In genomic region chr10:29063806-29064644, GRCh38 we compare ENCODE assay signal across 18 cellular contexts.
DNase-seq lines count a peak whose midpoint lies in the region; ATAC-seq, FAIRE-seq and TF ChIP-seq lines count a peak whose summit lies in the region.
"Had no signal": no experiment of that assay in that cellular context is flagged by ENCODE, and none has a peak within 500 bp of the region (broad histone marks: within the 10 kb centered on the region; RNA-seq: fewer than 3 reads in every experiment).

No MANE protein-coding gene starts in this region.

- H3K27me3 ChIP-seq in PC-9 (ENCODE audit: insufficient read depth, low read depth) = no peaks in the 10 kb centered on the region
- H3K27me3 ChIP-seq in H1 (replicated peaks in 1 of 4; ENCODE audit: control insufficient read depth in 3 of 4, extremely low read depth in 1 of 4, insufficient read depth in 3 of 4, low read length in 3 of 4) = no peaks in the 10 kb centered on the region
- H3K27me3 ChIP-seq: Peyer's patch had no signal

- FAIRE-seq in H1 (lab: Jason Lieb, UNC) = no peak
- FAIRE-seq: H54 had no signal

- no peak for TF ChIP-seq RAD21 in H1 (IDR thresholded peaks at IDR 0.05 in 1 of 2, conservative IDR thresholded peaks at IDR 0.05 in 1 of 2; ENCODE audit: low read depth in 2 of 2, low read length in 2 of 2)

- ATAC-seq in omental fat pad (ENCODE audit: low FRiP score) (peak; percentile 79), HG03175 (IDR thresholded peaks at IDR 0.05; ENCODE audit: unreplicated experiment) (no peak), HG03095 (IDR thresholded peaks at IDR 0.05; ENCODE audit: unreplicated experiment) (no peak)
- ATAC-seq: CD8-positive, alpha-beta T cell had no signal

- H2BK5ac ChIP-seq in H1 (ENCODE audit: low read depth, low read length) = no peak overlapping the region

- no peaks in the 10 kb centered on the region for H3K36me3 ChIP-seq in PC-9 (ENCODE audit: low read depth)
- H3K36me3 ChIP-seq in H1 (ENCODE audit: control insufficient read depth in 2 of 4, insufficient read depth in 4 of 4, low read length in 3 of 4) = no peaks in the 10 kb centered on the region
- H3K36me3 ChIP-seq: esophagus muscularis mucosa, Peyer's patch had no signal

- CTCF ChIA-PET in PC-9 (lab: Charles Lee) (no interaction called here), H1 (lab: Charles Lee; ENCODE audit: partially characterized antibody) (interaction anchor here (0.6 to 1.3 kb wide), 2 partner anchors 15 to 229 kb away, joined by 3 to 4 read pairs; no protein-coding TSS in a partner anchor)

- no peak overlapping the region for H3K9ac ChIP-seq in H1 (replicated peaks in 1 of 4; ENCODE audit: extremely low read depth in 1 of 4, low read depth in 3 of 4, low read length in 3 of 4)

- peaks cover 16% of the 10 kb centered on the region for H3F3A ChIP-seq in PC-9 (ENCODE audit: insufficient read depth, low read depth)

- no peak overlapping the region for H2AK5ac ChIP-seq in H1 (ENCODE audit: low read depth, low read length)

- no peaks in the 10 kb centered on the region for H3K9me2 ChIP-seq in PC-9 (ENCODE audit: insufficient read depth)

- no peak overlapping the region for H3K23ac ChIP-seq in H1 (ENCODE audit: insufficient read length)

- H3K56ac ChIP-seq in H1 (replicated peaks; ENCODE audit: insufficient read length, low read depth, low read length) = no peak overlapping the region

- no peak overlapping the region for H4K5ac ChIP-seq in H1 (ENCODE audit: insufficient read length, low read depth, low read length)

- BruUV-seq in PC-9 (replicated peaks; lab: Mats Ljungman, UMichigan) = no TSS peak

- no peaks in the 10 kb centered on the region for H3K79me1 ChIP-seq in H1 (ENCODE audit: low read depth, low read length)

- H3K27ac ChIP-seq in PC-9 = peak overlapping the region; percentile 83
- no peak overlapping the region for H3K27ac ChIP-seq in H1 (ENCODE audit: low read depth, low read length)
- H3K27ac ChIP-seq: esophagus muscularis mucosa, Peyer's patch had no signal

- no peak overlapping the region for H2BK20ac ChIP-seq in H1 (ENCODE audit: low read length)

- TF ChIP-seq EP300 in H1 (IDR thresholded peaks at IDR 0.05; ENCODE audit: borderline replicate concordance in 1 of 2, low read depth in 2 of 2, low read length in 2 of 2) = no peak

- no peak overlapping the region for H3K14ac ChIP-seq in H1 (ENCODE audit: insufficient read length)

- H2AFZ ChIP-seq in PC-9 (no peak overlapping the region), H1 (ENCODE audit: low read length) (peak overlapping the region; percentile 35; the same call in 1 of the 2 replicates)

- no peak overlapping the region for H2BK12ac ChIP-seq in H1 (ENCODE audit: low read depth, low read length)

- H2BK120ac ChIP-seq in H1 (replicated peaks; ENCODE audit: low read depth, low read length) = no peak overlapping the region

- no peak; the same call in 1 of the 2 replicates for TF ChIP-seq CTCF in PC-9 (conservative IDR thresholded peaks at IDR 0.05)
- TF ChIP-seq CTCF in H1 (IDR thresholded peaks at IDR 0.05; ENCODE audit: control extremely low read depth in 1 of 3, insufficient read depth in 1 of 3, low read depth in 1 of 3, low read length in 3 of 3) = no peak
- TF ChIP-seq CTCF in omental fat pad (IDR thresholded peaks at IDR 0.05) = no peak

- no peak overlapping the region for H3K4ac ChIP-seq in H1 (replicated peaks; ENCODE audit: insufficient read length, low read depth, low read length)

- intact Hi-C loops in PC-9 (cut with micrococcal nuclease; ENCODE audit: unreplicated experiment) = loop anchor here (2.0 to 5.0 kb wide), 3 partner anchors 35 to 387 kb away; partner anchors contain the start of gene BAMBI

- H2BK15ac ChIP-seq in H1 (ENCODE audit: low read length) = no peak overlapping the region

- H4K8ac ChIP-seq in H1 (ENCODE audit: extremely low read depth, insufficient read depth, low read length) = no peak overlapping the region

- POLR2A ChIA-PET in PC-9 (lab: Charles Lee; ENCODE audit: unreplicated experiment) (interaction anchor here (0.7 kb wide), 1 partner anchor 73 kb away, joined by 5 read pairs; no protein-coding TSS in a partner anchor), H1 (lab: Charles Lee; ENCODE audit: partially characterized antibody) (no interaction called here)

- no peak for TF ChIP-seq POLR2A in H1 (IDR thresholded peaks at IDR 0.05; ENCODE audit: control extremely low read depth in 1 of 2, low read depth in 2 of 2, low read length in 2 of 2)

- H3K4me2 ChIP-seq in PC-9 (peak overlapping the region; percentile 76), H1 (ENCODE audit: insufficient read depth in 1 of 2, low read depth in 2 of 2, low read length in 2 of 2) (no peak overlapping the region)

- H3K79me2 ChIP-seq in PC-9 (ENCODE audit: low read depth) = no peaks in the 10 kb centered on the region
- H3K79me2 ChIP-seq in H1 (ENCODE audit: control insufficient read depth in 1 of 2, insufficient read depth in 2 of 2, low read length in 2 of 2) = no peaks in the 10 kb centered on the region

- DNase-seq in Daoy (ENCODE audit: low read depth) (peak; percentile 81), PC-9 (peak; percentile 37 to 76), H1 (ENCODE audit: low read depth in 1 of 2, low spot score in 2 of 2) (no peak), omental fat pad (ENCODE audit: low spot score) (no peak), OCI-M2 (lab: John Stamatoyannopoulos, UW; ENCODE audit: unreplicated experiment) (no peak), mesenteric fat pad (ENCODE audit: low spot score) (no peak)
- DNase-seq: activated CD4-positive, alpha-beta memory T cell treated with anti-CD3 and anti-CD28 coated beads, Interleukin-2, amount 10 ng/mL, durations not matched to agents 7 days and 5 days; activated naive CD4-positive, alpha-beta T cell treated with anti-CD3 and anti-CD28 coated beads, Interleukin-2, amount 10 ng/mL, durations not matched to agents 7 days and 5 days; CD8-positive, alpha-beta T cell; GDM1; NCI-H446; Peyer's patch; stimulated activated CD4-positive, alpha-beta T cell treated with anti-CD3 and anti-CD28 coated beads, Interleukin-4, amount 100 ng/mL, for 1 hour; stimulated activated naive CD4-positive, alpha-beta T cell treated with Interleukin-2 at 50 U/mL for 16 hours had no signal

- 0 out of 2 replicates have a peak, but pooled peaks cover 2% of the 10 kb centered on the region for H3K23me2 ChIP-seq in H1 (ENCODE audit: low read depth, low read length)

- peaks cover 26% of the 10 kb centered on the region for H3K4me1 ChIP-seq in PC-9 (replicated peaks; ENCODE audit: insufficient read depth)
- peaks cover 0 to 4% (median 4%) of the 10 kb centered on the region in 4 experiments; a peak in 5 of 7 replicates for H3K4me1 ChIP-seq in H1 (replicated peaks in 1 of 4; ENCODE audit: control insufficient read depth in 3 of 4, insufficient read depth in 4 of 4, low read length in 3 of 4)
- H3K4me1 ChIP-seq: esophagus muscularis mucosa, Peyer's patch had no signal

- H3K9me3 ChIP-seq in PC-9 (ENCODE audit: insufficient read depth, low read depth) (no peaks in the 10 kb centered on the region), H1 (ENCODE audit: insufficient read depth in 2 of 2, low read depth in 1 of 2, low read length in 1 of 2) (no peaks in the 10 kb centered on the region)
- H3K9me3 ChIP-seq: esophagus muscularis mucosa, Peyer's patch had no signal

- H4K91ac ChIP-seq in H1 (replicated peaks; ENCODE audit: insufficient read length, low read length) = no peak overlapping the region

- H4K20me1 ChIP-seq in PC-9 (ENCODE audit: insufficient read depth) = no peaks in the 10 kb centered on the region
- H4K20me1 ChIP-seq in H1 (replicated peaks in 1 of 2; ENCODE audit: control insufficient read depth in 1 of 2, insufficient read depth in 2 of 2, low read length in 2 of 2) = no peaks in the 10 kb centered on the region

- 91% methylated on average over 5 of the region's 5 CpGs; no CpG with 5 or more reads in 1 of the 2 experiments for WGBS in H1 (ENCODE audit: extremely low coverage in 1 of 2, insufficient coverage in 1 of 2, insufficient read length in 1 of 2, insufficient replicate concordance in 2 of 2, low coverage in 1 of 2, low lambda C conversion rate in 2 of 2, missing lambda C conversion rate in 1 of 2), 2 experiments

- H3K18ac ChIP-seq in H1 (ENCODE audit: extremely low read depth, low read length) = no peak overlapping the region

- H3K4me3 ChIP-seq in PC-9 (peak overlapping the region; percentile 29; the same call in 1 of the 2 replicates), H1 (ENCODE audit: extremely low read depth in 1 of 4, insufficient read depth in 2 of 4, low read depth in 3 of 4, low read length in 4 of 4) (no peak overlapping the region)
- H3K4me3 ChIP-seq: esophagus muscularis mucosa, Peyer's patch had no signal

TF ChIP-seq in H1, 55 proteins besides CTCF, POLR2A, EP300 and RAD21:
- TF ChIP-seq MAFK (IDR thresholded peaks at IDR 0.05; ENCODE audit: low read depth, low read length) (no peak), BCL11A (IDR thresholded peaks at IDR 0.05; ENCODE audit: low read depth in 2 of 2, low read length in 2 of 2) (no peak), KDM1A (IDR thresholded peaks at IDR 0.05; ENCODE audit: borderline replicate concordance, low read length) (no peak), CEBPB (IDR thresholded peaks at IDR 0.05; ENCODE audit: low read depth, low read length) (peak; percentile 7; the same call in 1 of the 2 replicates), FOSL1 (IDR thresholded peaks at IDR 0.05; ENCODE audit: insufficient read depth, low read depth, low read length) (no peak)

Comparison
In these comparisons a context has a peak if more than half of its experiments do, and no peak if none do; other contexts are left out.
1. DNase-seq: peak in Daoy (single experiment) and PC-9 (2 of 2); none in H1 (0 of 2), omental fat pad (single experiment), OCI-M2 (single experiment) and mesenteric fat pad (single experiment).